17 cellular contexts compared by ENCODE assay signal in the genomic region with DNA sequence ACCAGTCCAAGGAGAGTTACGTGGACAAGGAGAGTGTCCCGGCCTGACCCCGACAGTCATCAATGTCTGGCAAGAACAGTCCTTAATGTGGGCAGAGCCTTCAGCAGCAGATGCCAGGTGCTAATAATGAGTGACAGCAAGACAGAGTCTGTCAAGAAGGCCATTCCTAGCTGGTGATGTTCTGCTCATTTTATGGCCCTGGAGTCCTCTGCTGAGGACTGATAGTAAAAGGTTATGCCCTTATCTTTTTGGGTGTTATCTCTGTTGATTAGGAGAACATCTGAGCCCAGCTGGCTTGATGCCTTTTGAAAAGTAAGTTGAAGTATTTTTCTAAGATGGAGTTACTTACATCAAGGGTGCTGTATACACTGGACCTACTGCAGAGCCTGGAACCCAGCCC.
DNase-seq lines count a peak whose midpoint lies in the region; ATAC-seq, FAIRE-seq and TF ChIP-seq lines count a peak whose summit lies in the region.
"Had no signal": no experiment of that assay in that cellular context is flagged by ENCODE, and none has a peak within 500 bp of the region (broad histone marks: within the 10 kb centered on the region; RNA-seq: fewer than 3 reads in every experiment).

No MANE protein-coding gene starts in this region.

- H3K23ac ChIP-seq in trophoblast cell (ENCODE audit: low read length), result no peak overlapping the region

- H4K91ac ChIP-seq in trophoblast cell (ENCODE audit: low read depth, low read length), result no peak overlapping the region

- no peak overlapping the region for H2BK120ac ChIP-seq in trophoblast cell (ENCODE audit: insufficient read depth, low read length, poor library complexity)

- H4K12ac ChIP-seq in trophoblast cell (ENCODE audit: low read depth, low read length), result no peak overlapping the region

- H3K4me1 ChIP-seq in K562 (replicated peaks in 1 of 2; ENCODE audit: control insufficient read depth in 2 of 2, insufficient read depth in 2 of 2, low read length in 2 of 2) (no peaks in the 10 kb centered on the region), trophoblast cell (ENCODE audit: control insufficient read depth in 1 of 2, insufficient read depth in 2 of 2, low read length in 2 of 2) (no peaks in the 10 kb centered on the region)

- no peak overlapping the region for H3K4me3 Mint-ChIP-seq in progenitor cell of endocrine pancreas (ENCODE audit: low read depth)

- TF ChIP-seq CTCF in K562 (IDR thresholded peaks at IDR 0.05 in 2 of 3, conservative IDR thresholded peaks at IDR 0.05 in 1 of 3; ENCODE audit: insufficient read depth in 2 of 3, low read depth in 1 of 3, low read length in 3 of 3), result no peak
- no peak for TF ChIP-seq CTCF in progenitor cell of endocrine pancreas (IDR thresholded peaks at IDR 0.05; ENCODE audit: unreplicated experiment)

- no peak for TF ChIP-seq RAD21 in K562 (CRISPR knock-in tag; conservative IDR thresholded peaks at IDR 0.05 in 1 of 2, IDR thresholded peaks at IDR 0.05 in 1 of 2)

- H3K9me3 ChIP-seq in K562 (replicated peaks; ENCODE audit: control insufficient read depth, insufficient read depth, low read depth, low read length) (no peaks in the 10 kb centered on the region), trophoblast cell (ENCODE audit: insufficient read depth, low read depth, low read length) (no peaks in the 10 kb centered on the region)
- H3K9me3 ChIP-seq: MG63 had no signal

- no peak overlapping the region for H3K27ac Mint-ChIP-seq in progenitor cell of endocrine pancreas

- WGBS in K562 (ENCODE audit: insufficient coverage, low coverage, missing lambda C conversion rate), result 4% methylated on average over 3 of the region's 3 CpGs
- no CpG with 5 or more reads among the region's 3 CpGs for WGBS in trophoblast cell (ENCODE audit: extremely low coverage, insufficient coverage, insufficient read length)

- no peak overlapping the region for H3K18ac ChIP-seq in trophoblast cell (ENCODE audit: low read length)

- no peaks in the 10 kb centered on the region for H3K36me3 Mint-ChIP-seq in progenitor cell of endocrine pancreas (ENCODE audit: insufficient read depth)

- H4K20me1 ChIP-seq in K562 (replicated peaks; ENCODE audit: control insufficient read depth, insufficient read depth, low read length), result no peaks in the 10 kb centered on the region

- ATAC-seq in K562, result no peak

- H4K8ac ChIP-seq in trophoblast cell (ENCODE audit: low read depth, low read length), result no peak overlapping the region

- H3K4ac ChIP-seq in trophoblast cell (ENCODE audit: low read depth, low read length), result no peak overlapping the region

- H3K4me2 ChIP-seq in K562 (ENCODE audit: insufficient read depth, low read length), result no peak overlapping the region
- H3K4me2 ChIP-seq in trophoblast cell (ENCODE audit: low read length), result no peak overlapping the region

- in situ Hi-C loops in K562 (cut with MboI), result no loop called here

- H3K9me1 ChIP-seq in K562 (ENCODE audit: control insufficient read depth, insufficient read depth, low read length), result no peaks in the 10 kb centered on the region

- peaks cover 5% of the 10 kb centered on the region for H3K9me3 Mint-ChIP-seq in progenitor cell of endocrine pancreas (ENCODE audit: low read depth)

- no peak for FAIRE-seq in K562 (lab: Jason Lieb, UNC)

- peak; percentile 51; the same call in 1 of the 2 replicates for TF ChIP-seq EP300 in K562 (IDR thresholded peaks at IDR 0.05; ENCODE audit: low read length)

- H3K79me1 ChIP-seq in trophoblast cell (ENCODE audit: low read length), result no peaks in the 10 kb centered on the region

- no peak overlapping the region for H3K9ac ChIP-seq in K562 (ENCODE audit: insufficient read depth in 1 of 2, low read depth in 2 of 2, low read length in 2 of 2)
- no peak overlapping the region for H3K9ac ChIP-seq in trophoblast cell (ENCODE audit: low read length)

- H2AFZ ChIP-seq in K562 (ENCODE audit: low read depth, low read length) (no peak overlapping the region), trophoblast cell (ENCODE audit: insufficient read depth, low read length, poor library complexity) (no peak overlapping the region)

- no TSS peak for BruUV-seq in K562 (replicated peaks; lab: Mats Ljungman, UMichigan)

- no peak for TF ChIP-seq POLR2A in K562 (conservative IDR thresholded peaks at IDR 0.05)

- DNase-seq in ELF-1 (ENCODE audit: low read depth, low spot score) (peak; percentile 10), HUDEP-2 (lab: John Stamatoyannopoulos, UW; ENCODE audit: unreplicated experiment in 76 of 76) (peak in 63 of 76 experiments; percentile 1 to 84 (median 32)), K562 (ENCODE audit: extremely low read depth in 1 of 4, low spot score in 3 of 4) (peak in 1 of 4 experiments; percentile 15), trophoblast cell (peak; percentile 5 to 59), A172 (ENCODE audit: low spot score) (no peak), progenitor cell of endocrine pancreas (ENCODE audit: low spot score, unreplicated experiment) (no peak), NCI-H1092 treated with DMSO at 0.1 percent for 48 hours (lab: John Stamatoyannopoulos, UW) (no peak)
- DNase-seq: AML-193, Karpas-422, MG63, NCI-H1048, NCI-H146, NCI-H2171, NCI-H446 treated with DMSO at 0.1 percent for 48 hours, NCI-H69, SIG-M5 had no signal

- H3K14ac ChIP-seq in trophoblast cell (ENCODE audit: low read length), result no peak overlapping the region

- CTCF ChIA-PET in K562 (lab: Yijun Ruan, JAX; ENCODE audit: low intra/inter-chr PET ratio), result no interaction called here

- H3K79me2 ChIP-seq in K562 (ENCODE audit: control insufficient read depth, insufficient read depth, low read length) (no peaks in the 10 kb centered on the region), trophoblast cell (ENCODE audit: control insufficient read depth, insufficient read depth, low read length, poor library complexity) (no peaks in the 10 kb centered on the region)

- intact Hi-C loops in K562 (cut with micrococcal nuclease), result no loop called here

- POLR2A ChIA-PET in K562 (lab: Yijun Ruan, JAX), result no interaction called here

- no peak overlapping the region for H2AK5ac ChIP-seq in trophoblast cell (ENCODE audit: low read length)

- H2BK5ac ChIP-seq in trophoblast cell (ENCODE audit: low read depth, low read length, poor library complexity), result no peak overlapping the region

- H3K27ac ChIP-seq in K562 (ENCODE audit: extremely low read depth, low read depth, low read length), result no peak overlapping the region
- H3K27ac ChIP-seq in trophoblast cell (ENCODE audit: low read depth, low read length), result no peak overlapping the region
- H3K27ac ChIP-seq: C4-2B had no signal

- H3K27me3 Mint-ChIP-seq in progenitor cell of endocrine pancreas, result no peaks in the 10 kb centered on the region

- peaks cover 5% of the 10 kb centered on the region for H3K4me1 Mint-ChIP-seq in progenitor cell of endocrine pancreas (ENCODE audit: low read depth)

- H3K36me3 ChIP-seq in K562 (ENCODE audit: control insufficient read depth, insufficient read depth, low read length), result no peaks in the 10 kb centered on the region
- H3K36me3 ChIP-seq in trophoblast cell (ENCODE audit: control insufficient read depth in 1 of 2, insufficient read depth in 2 of 2, low read length in 2 of 2), result no peaks in the 10 kb centered on the region
- H3K36me3 ChIP-seq: MG63 had no signal

- peaks cover 16 to 18% of the 10 kb centered on the region in 2 experiments; a peak in 4 of 5 replicates for H3K27me3 ChIP-seq in K562 (ENCODE audit: control insufficient read depth in 2 of 2, insufficient read depth in 2 of 2, low read length in 2 of 2)
- H3K27me3 ChIP-seq in trophoblast cell (ENCODE audit: insufficient read depth, low read length), result no peaks in the 10 kb centered on the region
- H3K27me3 ChIP-seq: MG63 had no signal

- no peak overlapping the region for H3K4me3 ChIP-seq in K562
- no peak overlapping the region for H3K4me3 ChIP-seq in trophoblast cell (ENCODE audit: low read depth, low read length)
- H3K4me3 ChIP-seq: MG63 had no signal

- no peak overlapping the region for H2BK12ac ChIP-seq in trophoblast cell (ENCODE audit: low read length)

TF ChIP-seq in K562, 482 proteins besides CTCF, POLR2A, EP300 and RAD21 (continues in another document):
- TF ChIP-seq, protein P1, sequence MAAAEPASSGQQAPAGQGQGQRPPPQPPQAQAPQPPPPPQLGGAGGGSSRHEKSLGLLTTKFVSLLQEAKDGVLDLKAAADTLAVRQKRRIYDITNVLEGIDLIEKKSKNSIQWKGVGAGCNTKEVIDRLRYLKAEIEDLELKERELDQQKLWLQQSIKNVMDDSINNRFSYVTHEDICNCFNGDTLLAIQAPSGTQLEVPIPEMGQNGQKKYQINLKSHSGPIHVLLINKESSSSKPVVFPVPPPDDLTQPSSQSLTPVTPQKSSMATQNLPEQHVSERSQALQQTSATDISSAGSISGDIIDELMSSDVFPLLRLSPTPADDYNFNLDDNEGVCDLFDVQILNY (CRISPR knock-in tag; IDR thresholded peaks at IDR 0.05), result no peak
- TF ChIP-seq MEF2A (IDR thresholded peaks at IDR 0.05; ENCODE audit: control insufficient read depth, low read depth, low read length) (no peak), C11orf30 (IDR thresholded peaks at IDR 0.05; ENCODE audit: low read depth) (no peak), ZNF316 (IDR thresholded peaks at IDR 0.05) (no peak), CBFB (CRISPR knock-in tag; IDR thresholded peaks at IDR 0.05) (no peak), ELF4 (CRISPR knock-in tag; IDR thresholded peaks at IDR 0.05) (peak; percentile 13; the same call in 1 of the 2 replicates), ZNF143 (CRISPR knock-in tag; IDR thresholded peaks at IDR 0.05) (no peak), MXI1 (IDR thresholded peaks at IDR 0.05; ENCODE audit: low read depth, low read length) (no peak), DPF2 (IDR thresholded peaks at IDR 0.05) (no peak), ZNF589 (CRISPR knock-in tag; IDR thresholded peaks at IDR 0.05; ENCODE audit: low read depth) (peak; percentile 51; the same call in 1 of the 2 replicates), MTF1 (CRISPR knock-in tag; IDR thresholded peaks at IDR 0.05; ENCODE audit: borderline replicate concordance) (no peak), BRD4 (IDR thresholded peaks at IDR 0.05) (no peak), ZKSCAN3 (CRISPR knock-in tag; IDR thresholded peaks at IDR 0.05) (no peak)
- TF ChIP-seq, protein P2, sequence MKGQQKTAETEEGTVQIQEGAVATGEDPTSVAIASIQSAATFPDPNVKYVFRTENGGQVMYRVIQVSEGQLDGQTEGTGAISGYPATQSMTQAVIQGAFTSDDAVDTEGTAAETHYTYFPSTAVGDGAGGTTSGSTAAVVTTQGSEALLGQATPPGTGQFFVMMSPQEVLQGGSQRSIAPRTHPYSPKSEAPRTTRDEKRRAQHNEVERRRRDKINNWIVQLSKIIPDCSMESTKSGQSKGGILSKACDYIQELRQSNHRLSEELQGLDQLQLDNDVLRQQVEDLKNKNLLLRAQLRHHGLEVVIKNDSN (CRISPR knock-in tag; IDR thresholded peaks at IDR 0.05), result no peak

Comparison
In these comparisons a context has a peak if more than half of its experiments do, and no peak if none do; other contexts are left out.
1. DNase-seq: peak in ELF-1 (single experiment), HUDEP-2 (63 of 76) and trophoblast cell (2 of 2); none in A172 (single experiment), progenitor cell of endocrine pancreas (single experiment) and NCI-H1092 treated with DMSO at 0.1 percent for 48 hours (single experiment).